Comparison of ENCODE assay signal across 1 cellular context in genomic region chr5:181236954-181237641, GRCh38.
A peak's percentile ranks its signal among the peaks of the same experiment; 100 is the strongest.
TF ChIP-seq lines count a peak whose summit lies in the region.

No MANE protein-coding gene starts in this region.

TF ChIP-seq in GM12878, 131 proteins besides CTCF, POLR2A, EP300 and RAD21 (continues in another document):
- TF ChIP-seq NR2F1 (conservative IDR thresholded peaks at IDR 0.05) (no peak), SRF (IDR thresholded peaks at IDR 0.05; ENCODE audit: low read depth in 2 of 2, low read length in 2 of 2) (no peak), SMAD5 (IDR thresholded peaks at IDR 0.05; ENCODE audit: low read depth) (peak; percentile 21; the same call in 1 of the 2 replicates), ZSCAN29 (IDR thresholded peaks at IDR 0.05) (no peak), CHD4 (IDR thresholded peaks at IDR 0.05) (no peak), RELB (IDR thresholded peaks at IDR 0.05; ENCODE audit: low read depth) (no peak), SMC3 (IDR thresholded peaks at IDR 0.05; ENCODE audit: borderline replicate concordance, low read length) (no peak), FOXM1 (IDR thresholded peaks at IDR 0.05; ENCODE audit: low read depth, low read length) (0 out of 2 replicates have a peak, but pooled peaks have one; percentile 23), WRNIP1 (IDR thresholded peaks at IDR 0.05; ENCODE audit: borderline replicate concordance, low read depth, low read length) (no peak), ATF2 (IDR thresholded peaks at IDR 0.05; ENCODE audit: low read length) (0 out of 2 replicates have a peak, but pooled peaks have one; percentile 8), RUNX3 (IDR thresholded peaks at IDR 0.05; ENCODE audit: low read length) (no peak), BCLAF1 (IDR thresholded peaks at IDR 0.05) (no peak), IRF3 (IDR thresholded peaks at IDR 0.05) (no peak), TCF7 (IDR thresholded peaks at IDR 0.05; ENCODE audit: borderline replicate concordance) (no peak), CEBPZ (IDR thresholded peaks at IDR 0.05; ENCODE audit: low read depth, low read length) (no peak), NBN (IDR thresholded peaks at IDR 0.05) (no peak), CBFB (IDR thresholded peaks at IDR 0.05; ENCODE audit: low read depth) (no peak), PAX5 (IDR thresholded peaks at IDR 0.05; ENCODE audit: borderline replicate concordance, low read depth, low read length) (no peak), MEF2B (IDR thresholded peaks at IDR 0.05; ENCODE audit: partially characterized antibody, poor library complexity, severe bottlenecking) (no peak), MLLT1 (IDR thresholded peaks at IDR 0.05) (no peak), POU2F2 (IDR thresholded peaks at IDR 0.05; ENCODE audit: borderline replicate concordance, low read depth, low read length) (peak; percentile 14; the same call in 1 of the 3 replicates), ZBTB11 (CRISPR knock-in tag; IDR thresholded peaks at IDR 0.05) (no peak), BCL3 (IDR thresholded peaks at IDR 0.05; ENCODE audit: borderline replicate concordance, insufficient read depth, low read depth, low read length, poor library complexity, severe bottlenecking) (no peak), ZNF384 (IDR thresholded peaks at IDR 0.05; ENCODE audit: borderline replicate concordance, low read depth, low read length) (no peak), NR2C1 (IDR thresholded peaks at IDR 0.05) (no peak), SREBF1 (IDR thresholded peaks at IDR 0.05; ENCODE audit: low read length) (no peak), YY1 (IDR thresholded peaks at IDR 0.05; ENCODE audit: low read depth, low read length) (no peak), ELK1 (IDR thresholded peaks at IDR 0.05; ENCODE audit: low read depth, low read length) (no peak), RB1 (IDR thresholded peaks at IDR 0.05; ENCODE audit: borderline replicate concordance) (no peak), SP1 (IDR thresholded peaks at IDR 0.05; ENCODE audit: low read depth, low read length) (no peak), BRCA1 (IDR thresholded peaks at IDR 0.05; ENCODE audit: low read depth, low read length) (no peak), POLR2AphosphoS5 (IDR thresholded peaks at IDR 0.05; ENCODE audit: low read length) (peak; percentile 28), PML (IDR thresholded peaks at IDR 0.05; ENCODE audit: low read length) (no peak), POLR2AphosphoS2 (IDR thresholded peaks at IDR 0.05; ENCODE audit: low read depth, low read length) (peak; percentile 8; the same call in 1 of the 2 replicates), CREB1 (IDR thresholded peaks at IDR 0.05; ENCODE audit: low read depth) (no peak), RBBP5 (conservative IDR thresholded peaks at IDR 0.05) (no peak), ZBTB33 (IDR thresholded peaks at IDR 0.05) (no peak), DPF2 (IDR thresholded peaks at IDR 0.05) (no peak), ZZZ3 (IDR thresholded peaks at IDR 0.05; ENCODE audit: control insufficient read depth, insufficient read length, low read depth) (no peak), CBX3 (IDR thresholded peaks at IDR 0.05; ENCODE audit: borderline replicate concordance, low read depth) (no peak)
